ENCODE assay signal across 12 cellular contexts in the genomic region with DNA sequence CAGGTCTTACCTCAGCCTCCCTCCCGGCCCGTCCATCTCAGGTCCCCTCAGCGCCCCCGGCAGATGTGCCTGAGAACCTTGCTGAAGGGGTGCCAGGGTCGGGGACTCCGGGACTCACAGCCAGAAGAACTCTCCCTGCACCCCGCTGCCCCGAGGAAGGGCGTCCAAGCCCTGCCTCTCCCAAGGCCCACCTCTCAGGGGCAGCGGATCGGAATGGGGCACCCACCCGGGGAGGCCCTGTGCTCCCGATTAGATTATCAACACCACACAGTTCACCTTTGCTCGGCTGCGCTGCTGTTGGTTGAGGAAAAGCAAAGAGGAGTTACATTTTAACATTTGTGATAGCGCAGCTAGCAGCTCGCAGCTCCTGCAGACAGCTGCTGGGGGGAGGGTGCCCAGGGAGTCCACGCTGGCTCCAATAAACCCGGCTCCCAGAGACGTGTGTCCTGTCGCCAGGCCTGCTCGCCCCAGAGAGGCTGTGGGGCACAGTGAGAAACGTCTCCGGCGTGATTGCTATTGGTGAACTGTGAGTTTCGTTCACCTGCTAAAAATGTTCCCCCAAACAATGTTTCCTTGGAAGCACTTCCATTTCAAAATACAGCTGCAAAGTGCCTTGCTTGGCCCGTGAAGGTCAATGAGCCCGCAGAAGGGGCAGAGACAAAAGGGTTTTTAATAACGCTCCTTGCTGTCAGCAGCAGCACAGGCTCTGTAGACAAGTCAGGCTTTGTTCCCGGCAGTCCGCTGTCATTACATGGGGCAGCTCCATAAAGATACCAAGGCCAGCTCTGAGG. TPM values are rescaled to one million over a fixed set of nuclear protein-coding genes. Genes with fewer than 3 reads are reported as not detected.
A peak's percentile ranks its signal among the peaks of the same experiment; 100 is the strongest.
DNase-seq lines count a peak whose midpoint lies in the region; ATAC-seq and TF ChIP-seq lines count a peak whose summit lies in the region.
"Had no signal": no experiment of that assay in that cellular context is flagged by ENCODE, and none has a peak within 500 bp of the region (broad histone marks: within the 10 kb centered on the region; RNA-seq: fewer than 3 reads in every experiment).

No MANE protein-coding gene starts in this region.

- DNase-seq in C1 segment of cervical spinal cord (lab: John Stamatoyannopoulos, UW): peak in 12 of 14 donors; percentile 14 to 79 (median 66)
- DNase-seq in SW480 (ENCODE audit: low spot score): peak; percentile 56
- DNase-seq in hepatocyte (ENCODE audit: low spot score): peak; percentile 83
- DNase-seq in breast epithelium (ENCODE audit: low spot score in 2 of 2): no peak
- DNase-seq: activated CD8-positive, alpha-beta T cell treated with anti-CD3 and anti-CD28 coated beads, Interleukin-2, amount 10 ng/mL, durations not matched to agents 7 days and 5 days; NCI-H1092 had no signal

- H2AFZ ChIP-seq in hepatocyte: no peak overlapping the region
- peak overlapping the region; percentile 20 for H2AFZ ChIP-seq in neuron (ENCODE audit: low read depth, low read length)

- peaks cover 50% of the 10 kb centered on the region for H3K4me1 ChIP-seq in hepatocyte (ENCODE audit: insufficient read depth)
- H3K4me1 ChIP-seq in neuron (ENCODE audit: insufficient read depth, low read length): peaks cover 23% of the 10 kb centered on the region
- H3K4me1 ChIP-seq in breast epithelium: no peaks in the 10 kb centered on the region
- H3K4me1 ChIP-seq: suprapubic skin had no signal

- H3K4me2 ChIP-seq in hepatocyte: peak overlapping the region; percentile 66

- H3K27ac ChIP-seq in hepatocyte (peak overlapping the region; percentile 96), breast epithelium (no peak overlapping the region)
- H3K27ac ChIP-seq: suprapubic skin had no signal

- TF ChIP-seq CTCF in hepatocyte (IDR thresholded peaks at IDR 0.05; ENCODE audit: poor library complexity) (no peak), breast epithelium (IDR thresholded peaks at IDR 0.05) (no peak)

- H3K36me3 ChIP-seq in hepatocyte (replicated peaks; ENCODE audit: insufficient read depth, low read depth) (no peaks in the 10 kb centered on the region), neuron (ENCODE audit: insufficient read depth, low read length) (no peaks in the 10 kb centered on the region), breast epithelium (no peaks in the 10 kb centered on the region)
- H3K36me3 ChIP-seq: suprapubic skin had no signal

- H3K9me3 ChIP-seq in hepatocyte (ENCODE audit: low read depth) (no peaks in the 10 kb centered on the region), neuron (ENCODE audit: low read length) (no peaks in the 10 kb centered on the region), breast epithelium (no peaks in the 10 kb centered on the region)
- H3K9me3 ChIP-seq: suprapubic skin had no signal

- 45% methylated on average over 31 of the region's 31 CpGs for WGBS in hepatocyte (ENCODE audit: low lambda C conversion rate, missing lambda C conversion rate)

- no peak for ATAC-seq in HG02678 (IDR thresholded peaks at IDR 0.05; ENCODE audit: unreplicated experiment)
- ATAC-seq in GM18517 (IDR thresholded peaks at IDR 0.05; ENCODE audit: unreplicated experiment): no peak
- ATAC-seq in activated CD4-positive, CD25-positive, alpha-beta regulatory T cell treated with anti-CD3 and anti-CD28 coated beads, Interleukin-2, amount 50 U/mL, for 24 hours: no peak
- ATAC-seq: activated CD8-positive, alpha-beta T cell treated with anti-CD3 and anti-CD28 coated beads, Interleukin-2, amount 10 ng/mL, durations not matched to agents 7 days and 5 days had no signal

- intact Hi-C loops in breast epithelium (cut with DNase I; ENCODE audit: low total_unique reads): no loop called here

- H4K20me1 ChIP-seq in hepatocyte (ENCODE audit: insufficient read depth, poor library complexity, severe bottlenecking): no peaks in the 10 kb centered on the region

- H3K27me3 ChIP-seq in hepatocyte (no peaks in the 10 kb centered on the region), neuron (ENCODE audit: insufficient read depth, low read length) (no peaks in the 10 kb centered on the region), breast epithelium (peaks cover 0 to 12% of the 10 kb centered on the region in 2 donors)

- H3K9me2 ChIP-seq in hepatocyte (replicated peaks; ENCODE audit: insufficient read depth): no peaks in the 10 kb centered on the region

- H3K4me3 ChIP-seq in hepatocyte: no peak overlapping the region
- no peak overlapping the region for H3K4me3 ChIP-seq in neuron (ENCODE audit: low read length)
- no peak overlapping the region for H3K4me3 ChIP-seq in breast epithelium
- H3K4me3 ChIP-seq: suprapubic skin had no signal

- H3K79me2 ChIP-seq in hepatocyte: no peaks in the 10 kb centered on the region

- TF ChIP-seq POLR2A in breast epithelium (IDR thresholded peaks at IDR 0.05): no peak

RNA-seq across cellular contexts. Expression of gene SLC6A19, which starts 18.6 kb away (rescaled TPM):
- total RNA-seq in hepatocyte: 5.2 and 6.7 TPM in 2 replicates
- polyA plus RNA-seq in hepatocyte: 4.8 and 5.8 TPM in 2 replicates
- not detected for total RNA-seq in breast epithelium
- total RNA-seq: activated CD8-positive, alpha-beta T cell treated with anti-CD3 and anti-CD28 coated beads, Interleukin-2, amount 10 ng/mL, durations not matched to agents 7 days and 5 days; osteocyte had no signal

RNA-seq across cellular contexts. Expression of gene SLC6A18, which starts 42.4 kb away (rescaled TPM):
- total RNA-seq in hepatocyte: not detected in 2 replicates
- 0.35 TPM in 1 of 2 replicates, not detected in the other for polyA plus RNA-seq in hepatocyte
- total RNA-seq in breast epithelium: not detected
- total RNA-seq: activated CD8-positive, alpha-beta T cell treated with anti-CD3 and anti-CD28 coated beads, Interleukin-2, amount 10 ng/mL, durations not matched to agents 7 days and 5 days; osteocyte; suprapubic skin had no signal

Comparison
In these comparisons a context has a peak if more than half of its experiments do, and no peak if none do; other contexts are left out.
1. DNase-seq: peak in C1 segment of cervical spinal cord (12 of 14), SW480 (single experiment) and hepatocyte (single experiment); none in breast epithelium (0 of 2).